Comparison of ENCODE assay signal across 23 cellular contexts in the genomic region with DNA sequence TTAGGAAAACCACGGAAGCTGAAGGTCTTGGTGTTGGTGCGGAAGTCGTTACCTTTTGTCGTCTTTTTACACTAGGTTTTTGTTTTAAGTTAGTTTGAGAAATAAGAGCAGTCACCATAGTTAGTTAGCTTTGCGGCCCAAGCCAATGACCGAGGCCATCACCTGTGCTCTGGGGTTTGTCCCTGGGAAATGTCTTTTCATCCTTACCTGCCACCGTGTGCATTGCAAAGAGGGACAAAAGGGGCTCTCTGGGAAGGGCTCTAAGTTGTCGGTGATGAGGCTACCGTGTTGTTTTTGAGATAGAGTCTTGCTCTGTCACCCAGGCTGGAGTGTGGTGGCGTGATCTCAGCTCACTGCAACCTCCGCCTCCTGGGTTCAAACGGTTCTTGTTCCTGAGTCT.
"Had no signal": no experiment of that assay in that cellular context is flagged by ENCODE, and none has a peak within 500 bp of the region (broad histone marks: within the 10 kb centered on the region; RNA-seq: fewer than 3 reads in every experiment).

No MANE protein-coding gene starts in this region.

- H3K4me3 ChIP-seq: colonic mucosa, hepatocyte, left ventricle myocardium inferior, lower lobe of right lung, skin epidermis, stomach, thoracic aorta, transverse colon had no signal

- H2AFZ ChIP-seq: hepatocyte had no signal

- H3K4me1 ChIP-seq: colonic mucosa, left ventricle myocardium inferior, stomach, transverse colon had no signal

- H3K27me3 Mint-ChIP-seq: natural killer cell treated with Interleukin-12 subunit alpha and Interleukin-12 subunit beta and Interleukin-15 and Interleukin-18, amount 100 ng/mL, for 72 hours had no signal

- FAIRE-seq: kidney had no signal

- H3K9me3 Mint-ChIP-seq: natural killer cell treated with Interleukin-12 subunit alpha and Interleukin-12 subunit beta and Interleukin-15 and Interleukin-18, amount 100 ng/mL, for 72 hours had no signal

- H3K79me2 ChIP-seq: hepatocyte had no signal

- H3K27ac Mint-ChIP-seq: natural killer cell treated with Interleukin-12 subunit alpha and Interleukin-12 subunit beta and Interleukin-15 and Interleukin-18, amount 100 ng/mL, for 72 hours had no signal

- H3K4me3 Mint-ChIP-seq: natural killer cell treated with Interleukin-12 subunit alpha and Interleukin-12 subunit beta and Interleukin-15 and Interleukin-18, amount 100 ng/mL, for 72 hours had no signal

- H3K27ac ChIP-seq: colonic mucosa, hepatocyte, left ventricle myocardium inferior, lower lobe of right lung, skin epidermis, thoracic aorta had no signal

- DNase-seq: colonic mucosa; dermis blood vessel endothelial cell; erythroblast; foreskin melanocyte; head of caudate nucleus; kidney; left cardiac atrium; left ventricle myocardium inferior; lower lobe of right lung; mesenchymal stem cell; midbrain; occipital lobe; stimulated activated CD4-positive, alpha-beta T cell treated with anti-CD3 and anti-CD28 coated beads, Interleukin-2, amount 100 ng/mL, for 24 hours; stimulated activated CD4-positive, alpha-beta T cell treated with anti-CD3 and anti-CD28 coated beads, Interleukin-4, amount 100 ng/mL, for 4 hours; stimulated activated naive CD4-positive, alpha-beta T cell; stomach; substantia nigra; transverse colon had no signal

- H3K27me3 ChIP-seq: colonic mucosa, hepatocyte, stomach, transverse colon had no signal

- H3K4me2 ChIP-seq: hepatocyte had no signal

- ATAC-seq: left cardiac atrium; lower lobe of right lung; natural killer cell treated with Interleukin-12 subunit alpha and Interleukin-12 subunit beta and Interleukin-15 and Interleukin-18, amount 100 ng/mL, for 72 hours; sciatic nerve had no signal

- H3K9me3 ChIP-seq: colonic mucosa, left ventricle myocardium inferior, lower lobe of right lung, stomach, thoracic aorta, transverse colon had no signal
